ENCODE assay signal across 6 cellular contexts in genomic region chr11:48488493-48488892, GRCh38. TPM values are rescaled to one million over a fixed set of nuclear protein-coding genes. Genes with fewer than 3 reads are reported as not detected.
"Had no signal": no experiment of that assay in that cellular context is flagged by ENCODE, and none has a peak within 500 bp of the region (broad histone marks: within the 10 kb centered on the region; RNA-seq: fewer than 3 reads in every experiment).

Gene OR4A47 (plus strand): TSS chr11:48488793. CDS start chr11:48488793, 0 bp downstream.

RNA-seq across cellular contexts. Expression of gene OR4A47, which starts in this region (rescaled TPM):
- polyA plus RNA-seq: hepatocyte, immature natural killer cell, keratinocyte, liver, lung, mammary epithelial cell had no signal
